ENCODE assay signal across 7 cellular contexts in genomic region chr6:165729307-165729936, GRCh38.
DNase-seq lines count a peak whose midpoint lies in the region; FAIRE-seq and TF ChIP-seq lines count a peak whose summit lies in the region.

No MANE protein-coding gene starts in this region.

- TF ChIP-seq CTCF in GM20000 (IDR thresholded peaks at IDR 0.05; ENCODE audit: extremely low read depth, missing control alignments) (peak; percentile 58), cardiac fibroblast (IDR thresholded peaks at IDR 0.05; ENCODE audit: low read depth, low read length) (peak; percentile 68), nephron (IDR thresholded peaks at IDR 0.05; ENCODE audit: unreplicated experiment in 3 of 3) (peak; percentile 70 to 71 (median 70))

- no peak overlapping the region for H3K27ac Mint-ChIP-seq in nephron

- peak; percentile 45 for FAIRE-seq in G401.6 (lab: Jason Lieb, UNC)

- DNase-seq in GM20000 (ENCODE audit: low spot score) (peak; percentile 75), NCI-H1105 treated with DMSO at 0.1 percent for 48 hours (lab: John Stamatoyannopoulos, UW) (peak; percentile 47), cardiac fibroblast (ENCODE audit: low read depth in 2 of 2) (peak; percentile 52 to 55), MV-4-11 (lab: John Stamatoyannopoulos, UW) (no peak), NCI-H1048 (lab: John Stamatoyannopoulos, UW) (no peak)

- no peak overlapping the region for H3K4me3 ChIP-seq in cardiac fibroblast (replicated peaks in 1 of 2; ENCODE audit: low read depth in 2 of 2, low read length in 2 of 2)

- H3K4me1 Mint-ChIP-seq in nephron: peaks cover 25% of the 10 kb centered on the region

- H3K9me3 Mint-ChIP-seq in nephron: peaks cover under 1% of the 10 kb centered on the region

- peaks cover 31% of the 10 kb centered on the region for H3K27me3 Mint-ChIP-seq in nephron (ENCODE audit: low read depth)

- no peaks in the 10 kb centered on the region for H3K36me3 Mint-ChIP-seq in nephron (ENCODE audit: low read depth)

- no peak overlapping the region for H3K4me3 Mint-ChIP-seq in nephron

Comparison
In these comparisons a context has a peak if more than half of its experiments do, and no peak if none do; other contexts are left out.
1. DNase-seq: peak in GM20000 (single experiment), NCI-H1105 treated with DMSO at 0.1 percent for 48 hours (single experiment) and cardiac fibroblast (2 of 2); none in MV-4-11 (single experiment) and NCI-H1048 (single experiment).
2. Peak in every context shown above with its lines, with median percentiles within 50 percentile points of each other: CTCF ChIP-seq.